In genomic region chr6:105805581-105806023, GRCh38 we compare ENCODE assay signal across 1 cellular context.
TF ChIP-seq lines count a peak whose summit lies in the region.

No MANE protein-coding gene starts in this region.

TF ChIP-seq in HCT116, 20 proteins besides CTCF, POLR2A, EP300 and RAD21 (continued from another document):
- TF ChIP-seq REST (IDR thresholded peaks at IDR 0.05; ENCODE audit: low read depth) (no peak), ZFX (IDR thresholded peaks at IDR 0.05) (no peak)
